18 cellular contexts compared by ENCODE assay signal in the genomic region with DNA sequence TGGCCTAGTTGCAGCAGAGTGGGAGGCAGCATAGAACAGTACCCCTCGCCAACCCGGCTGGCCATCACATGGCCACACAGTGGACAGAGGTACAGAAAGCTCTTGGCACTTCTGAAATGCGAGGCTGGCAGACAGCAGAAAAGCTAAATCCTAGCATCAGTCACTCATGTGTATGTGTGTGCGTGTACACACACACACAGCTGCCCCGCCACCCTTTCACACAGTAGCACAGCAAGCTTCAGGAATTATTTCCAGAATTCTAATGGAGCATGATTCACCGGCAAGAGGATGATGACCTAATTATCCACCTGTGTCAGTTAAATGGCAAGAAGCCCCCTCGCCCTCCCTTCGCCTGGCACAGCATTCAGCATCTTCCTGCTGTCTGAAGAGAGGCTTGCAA.
DNase-seq lines count a peak whose midpoint lies in the region; ATAC-seq and TF ChIP-seq lines count a peak whose summit lies in the region.
"Had no signal": no experiment of that assay in that cellular context is flagged by ENCODE, and none has a peak within 500 bp of the region (broad histone marks: within the 10 kb centered on the region; RNA-seq: fewer than 3 reads in every experiment).

No MANE protein-coding gene starts in this region.

- TF ChIP-seq CTCF in kidney epithelial cell (IDR thresholded peaks at IDR 0.05; ENCODE audit: insufficient read depth, low read length, poor library complexity, severe bottlenecking) = no peak
- no peak for TF ChIP-seq CTCF in WERI-Rb-1 (IDR thresholded peaks at IDR 0.05; ENCODE audit: low read depth, low read length)

- H3K27me3 ChIP-seq in kidney epithelial cell (ENCODE audit: control insufficient read depth, insufficient read depth, low read length) = no peaks in the 10 kb centered on the region
- no peaks in the 10 kb centered on the region for H3K27me3 ChIP-seq in WERI-Rb-1 (ENCODE audit: insufficient read depth, low read depth, severe bottlenecking)
- H3K27me3 ChIP-seq: BLaER1, Peyer's patch, SJSA1 had no signal

- ATAC-seq in stimulated activated naive CD8-positive, alpha-beta T cell treated with anti-CD3 and anti-CD28 coated beads, Interleukin-15, Interleukin-2, amounts not matched to agents 100 U/mL and 50 U/mL, for 24 hours = no peak
- ATAC-seq: K562 had no signal

- H3K9me3 ChIP-seq in WERI-Rb-1 (ENCODE audit: severe bottlenecking) = peaks cover 11% of the 10 kb centered on the region

- no peak overlapping the region for H3K27ac ChIP-seq in WERI-Rb-1
- H3K27ac ChIP-seq: BLaER1, Peyer's patch, SJSA1 had no signal

- DNase-seq in NCI-H345 (lab: John Stamatoyannopoulos, UW) (peak; percentile 19), NCI-H345 treated with DMSO at 0.1 percent for 48 hours (lab: John Stamatoyannopoulos, UW; ENCODE audit: unreplicated experiment) (no peak), NCI-H2227 treated with DMSO at 0.1 percent for 48 hours (lab: John Stamatoyannopoulos, UW) (peak; percentile 48), kidney epithelial cell (ENCODE audit: low read depth) (peak; percentile 16), retina (peak; percentile 53), WERI-Rb-1 (no peak), ecto neural progenitor cell (ENCODE audit: low spot score) (no peak)
- no peak for DNase-seq in stimulated activated naive CD8-positive, alpha-beta T cell treated with anti-CD3 and anti-CD28 coated beads, Interleukin-15, Interleukin-2, amounts not matched to agents 100 U/mL and 50 U/mL, for 24 hours
- DNase-seq: CD4-positive, alpha-beta memory T cell; NCI-H1092 treated with DMSO at 0.1 percent for 48 hours; NCI-H1930; NCI-H2171 treated with DMSO at 0.1 percent for 48 hours; NCI-H524; NK-92 treated with Interleukin-12 subunit alpha and Interleukin-12 subunit beta, amount 100 ng/mL, for 24 hours had no signal

- H3K36me3 ChIP-seq in kidney epithelial cell (ENCODE audit: control insufficient read depth, insufficient read depth, low read length) = no peaks in the 10 kb centered on the region
- no peaks in the 10 kb centered on the region for H3K36me3 ChIP-seq in WERI-Rb-1
- H3K36me3 ChIP-seq: BLaER1, Peyer's patch, SJSA1 had no signal

- H3K4me3 ChIP-seq in kidney epithelial cell (ENCODE audit: low read depth, low read length) = no peak overlapping the region
- H3K4me3 ChIP-seq in WERI-Rb-1 (ENCODE audit: low read depth, low read length) = no peak overlapping the region
- H3K4me3 ChIP-seq: BLaER1, K562, Peyer's patch, SJSA1 had no signal

Comparison
In these comparisons a context has a peak if more than half of its experiments do, and no peak if none do; other contexts are left out.
1. DNase-seq: peak in NCI-H345 (single experiment), NCI-H2227 treated with DMSO at 0.1 percent for 48 hours (single experiment), kidney epithelial cell (single experiment) and retina (single experiment); none in NCI-H345 treated with DMSO at 0.1 percent for 48 hours (single experiment), WERI-Rb-1 (single experiment), stimulated activated naive CD8-positive, alpha-beta T cell treated with anti-CD3 and anti-CD28 coated beads, Interleukin-15, Interleukin-2, amounts not matched to agents 100 U/mL and 50 U/mL, for 24 hours (single experiment) and ecto neural progenitor cell (single experiment).